In genomic region chr9:136551401-136552116, GRCh38 we compare ENCODE assay signal across 8 cellular contexts. TPM values are rescaled to one million over a fixed set of nuclear protein-coding genes. Genes with fewer than 3 reads are reported as not detected.
DNase-seq lines count a peak whose midpoint lies in the region; ATAC-seq and TF ChIP-seq lines count a peak whose summit lies in the region.

No MANE protein-coding gene starts in this region.

- H3K4me1 ChIP-seq in colonic mucosa (peaks cover 13% of the 10 kb centered on the region), mucosa of stomach (ENCODE audit: control insufficient read depth, insufficient read depth, low read length) (peaks cover 34% of the 10 kb centered on the region)

- in situ Hi-C loops in KBM-7 (cut with MboI; ENCODE audit: low pct_unique_long_range_greater_than_20kb, low sequenced_read_pairs): no loop called here

- DNase-seq in KBM-7: peak; percentile 43
- peak; percentile 84 for DNase-seq in colonic mucosa
- DNase-seq in NCI-H2171 treated with DMSO at 0.1 percent for 48 hours (lab: John Stamatoyannopoulos, UW): no peak
- DNase-seq in NCI-H526 treated with DMSO at 0.1 percent for 48 hours (lab: John Stamatoyannopoulos, UW): no peak

- H3K9me3 ChIP-seq in colonic mucosa: no peaks in the 10 kb centered on the region
- no peaks in the 10 kb centered on the region for H3K9me3 ChIP-seq in mucosa of stomach (ENCODE audit: control insufficient read depth, low read length)

- ATAC-seq in GM21390 (IDR thresholded peaks at IDR 0.05; ENCODE audit: unreplicated experiment) (no peak), HG03432 (IDR thresholded peaks at IDR 0.05; ENCODE audit: unreplicated experiment) (no peak)

- H3K27ac ChIP-seq in C4-2B: peak overlapping the region; percentile 51
- peak overlapping the region; percentile 39 for H3K27ac ChIP-seq in colonic mucosa

- H3K27me3 ChIP-seq in colonic mucosa (no peaks in the 10 kb centered on the region), mucosa of stomach (ENCODE audit: control insufficient read depth, insufficient read depth, low read length) (no peaks in the 10 kb centered on the region)

- H3K36me3 ChIP-seq in colonic mucosa (no peaks in the 10 kb centered on the region), mucosa of stomach (ENCODE audit: control insufficient read depth, insufficient read depth, low read length) (no peaks in the 10 kb centered on the region)

- intact Hi-C loops in colonic mucosa (cut with DNase I): no loop called here

- H3K4me3 ChIP-seq in colonic mucosa (no peak overlapping the region), mucosa of stomach (ENCODE audit: low read length) (no peak overlapping the region)

- H3K9ac ChIP-seq in colonic mucosa (ENCODE audit: low read depth in 2 of 2, low read length in 2 of 2) (no peak overlapping the region), mucosa of stomach (ENCODE audit: low read length) (peak overlapping the region; percentile 22)

- no peak for TF ChIP-seq CTCF in C4-2B (conservative IDR thresholded peaks at IDR 0.05)
- TF ChIP-seq CTCF in colonic mucosa (IDR thresholded peaks at IDR 0.05): no peak

RNA-seq across cellular contexts. Expression of gene NOTCH1, which starts 5.7 kb away (rescaled TPM):
- 10 to 100 TPM; 49.3 to 99.4 TPM for total RNA-seq in colonic mucosa

Comparison
In these comparisons a context has a peak if more than half of its experiments do, and no peak if none do; other contexts are left out.
1. DNase-seq: peak in KBM-7 (single experiment) and colonic mucosa (single experiment); none in NCI-H2171 treated with DMSO at 0.1 percent for 48 hours (single experiment) and NCI-H526 treated with DMSO at 0.1 percent for 48 hours (single experiment).